In the genomic region with DNA sequence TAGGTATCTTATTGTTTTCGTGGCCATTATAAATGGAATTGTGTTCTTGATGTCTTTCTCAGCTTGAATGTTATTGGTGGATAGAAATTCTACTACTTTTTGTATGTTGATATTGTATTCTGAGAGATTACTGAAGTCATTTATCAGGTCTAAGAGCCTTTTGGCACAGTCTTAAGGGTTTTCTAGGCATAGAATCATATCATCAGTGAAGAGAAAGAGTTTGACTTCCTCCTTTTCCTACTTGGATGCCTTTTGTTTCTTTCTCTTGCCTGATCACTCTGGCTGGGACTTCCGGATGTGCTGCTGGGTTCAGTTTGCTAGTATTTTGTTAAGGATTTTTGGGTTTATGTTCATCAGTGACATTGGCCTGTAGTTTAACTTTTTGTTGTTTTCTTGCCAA, we compare ENCODE assay signal across 8 cellular contexts.
"Had no signal": no experiment of that assay in that cellular context is flagged by ENCODE, and none has a peak within 500 bp of the region (broad histone marks: within the 10 kb centered on the region; RNA-seq: fewer than 3 reads in every experiment).

No MANE protein-coding gene starts in this region.

- H3K4me3 ChIP-seq: GM12878 had no signal

- ATAC-seq: GM12878 had no signal

- DNase-seq: GDM1, GF-D8 had no signal

- FAIRE-seq: G401.6, GM12878, GM12891, GM12892, GM18507, GM19239 had no signal
